In the genomic region with DNA sequence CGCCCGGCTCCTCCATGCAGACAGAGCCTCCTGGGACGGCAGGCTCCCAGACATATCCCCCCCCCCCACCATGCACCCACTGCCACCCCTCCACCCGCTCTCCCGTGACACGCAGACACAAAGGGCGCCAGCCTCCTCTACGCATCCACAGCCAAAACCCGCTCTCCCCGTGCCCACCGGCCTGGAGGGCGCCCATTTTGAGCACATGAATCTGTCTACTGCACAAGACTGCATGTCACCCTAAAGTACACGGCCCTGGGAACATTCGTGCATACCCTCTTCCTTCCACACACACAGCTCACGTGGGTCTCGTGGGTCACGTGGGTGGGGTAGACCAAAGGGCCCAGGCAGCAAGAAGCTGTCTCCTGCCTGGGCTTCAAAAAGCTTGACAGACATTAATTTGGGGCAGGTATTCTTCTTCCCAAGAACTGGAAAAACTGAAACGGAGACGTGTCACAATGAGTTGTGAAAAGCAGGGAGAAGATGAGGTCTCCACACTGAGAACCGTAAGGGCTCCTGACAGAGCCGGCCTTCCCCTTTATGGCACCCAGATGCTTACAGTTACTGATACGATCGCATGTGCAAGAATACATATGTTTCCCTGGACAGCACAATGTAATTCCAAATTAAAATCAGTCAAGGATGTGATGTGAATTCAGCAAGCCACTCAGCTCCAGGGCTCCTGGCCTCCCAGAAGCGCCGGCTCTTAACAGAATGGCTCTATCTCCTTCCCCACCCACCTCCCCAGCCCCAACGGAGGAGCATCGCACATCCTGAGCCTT, we compare ENCODE assay signal across 9 cellular contexts. TPM values are rescaled to one million over a fixed set of nuclear protein-coding genes. Genes with fewer than 3 reads are reported as not detected.
A peak's percentile ranks its signal among the peaks of the same experiment; 100 is the strongest.
DNase-seq lines count a peak whose midpoint lies in the region; ATAC-seq, FAIRE-seq and TF ChIP-seq lines count a peak whose summit lies in the region.
"Had no signal": no experiment of that assay in that cellular context is flagged by ENCODE, and none has a peak within 500 bp of the region (broad histone marks: within the 10 kb centered on the region; RNA-seq: fewer than 3 reads in every experiment).

No MANE protein-coding gene starts in this region.

- 56% methylated on average over 16 of the region's 27 CpGs for WGBS in K562 (ENCODE audit: insufficient coverage, low coverage, missing lambda C conversion rate)

- DNase-seq in HFFc6 (no peak), K562 (ENCODE audit: extremely low read depth in 1 of 4, low spot score in 3 of 4) (no peak), medulla oblongata (ENCODE audit: extremely low spot score) (peak; percentile 48), colonic mucosa (no peak), dermis blood vessel endothelial cell (no peak), NAMALWA (ENCODE audit: low spot score) (no peak), GM23338 (ENCODE audit: low spot score) (no peak)

- no peak for TF ChIP-seq POLR2A in K562 (conservative IDR thresholded peaks at IDR 0.05)

- CTCF ChIA-PET in K562 (lab: Yijun Ruan, JAX; ENCODE audit: low intra/inter-chr PET ratio), result interaction anchor here (4.5 kb wide), 1 partner anchor 270 kb away, joined by 45 read pairs; no protein-coding TSS in a partner anchor

- H3K4me1 ChIP-seq in K562 (replicated peaks in 1 of 2; ENCODE audit: control insufficient read depth in 2 of 2, insufficient read depth in 2 of 2, low read length in 2 of 2) (peaks cover 0 to 22% of the 10 kb centered on the region in 2 experiments; a peak in 3 of 5 replicates), subcutaneous abdominal adipose tissue (ENCODE audit: control insufficient read depth in 5 of 5, insufficient read depth in 5 of 5, low read length in 5 of 5) (peaks cover 8 to 52% (median 49%) of the 10 kb centered on the region in 5 donors), colonic mucosa (peaks cover 6% of the 10 kb centered on the region), GM23338 (ENCODE audit: insufficient read depth) (peaks cover 32% of the 10 kb centered on the region)

- intact Hi-C loops in K562 (cut with micrococcal nuclease), result loop anchor here (5.0 kb wide), 1 partner anchor 403 kb away; a partner anchor contains a TSS
- intact Hi-C loops in colonic mucosa (cut with DNase I), result loop anchor here (2.0 to 5.0 kb wide), 3 partner anchors 73 to 403 kb away; a partner anchor contains a TSS

- BruUV-seq in K562 (replicated peaks; lab: Mats Ljungman, UMichigan), result no TSS peak

- TF ChIP-seq RAD21 in K562 (CRISPR knock-in tag; conservative IDR thresholded peaks at IDR 0.05 in 1 of 2, IDR thresholded peaks at IDR 0.05 in 1 of 2), result no peak

- no peaks in the 10 kb centered on the region for H3K27me3 ChIP-seq in K562 (ENCODE audit: control insufficient read depth in 2 of 2, insufficient read depth in 2 of 2, low read length in 2 of 2)
- H3K27me3 ChIP-seq in subcutaneous abdominal adipose tissue (ENCODE audit: control insufficient read depth in 5 of 5, insufficient read depth in 4 of 5, low read length in 5 of 5), result no peaks in the 10 kb centered on the region
- H3K27me3 ChIP-seq in colonic mucosa, result no peaks in the 10 kb centered on the region
- peaks cover 36% of the 10 kb centered on the region for H3K27me3 ChIP-seq in GM23338 (ENCODE audit: insufficient read depth)

- no peak overlapping the region for H2AFZ ChIP-seq in K562 (ENCODE audit: low read depth, low read length)
- H2AFZ ChIP-seq in GM23338, result no peak overlapping the region

- H3K4me1 Mint-ChIP-seq in HFFc6 (ENCODE audit: low read depth) (peaks cover 58% of the 10 kb centered on the region), GM23338 (peaks cover 38% of the 10 kb centered on the region)

- no peak for TF ChIP-seq EP300 in K562 (IDR thresholded peaks at IDR 0.05; ENCODE audit: low read length)

- no peak for FAIRE-seq in K562 (lab: Jason Lieb, UNC)

- ATAC-seq in K562, result no peak
- ATAC-seq in GM23338, result no peak

- no peaks in the 10 kb centered on the region for H3K36me3 ChIP-seq in K562 (ENCODE audit: control insufficient read depth, insufficient read depth, low read length)
- H3K36me3 ChIP-seq in subcutaneous abdominal adipose tissue (ENCODE audit: control insufficient read depth in 5 of 5, insufficient read depth in 5 of 5, low read length in 5 of 5), result no peaks in the 10 kb centered on the region
- H3K36me3 ChIP-seq in colonic mucosa, result no peaks in the 10 kb centered on the region
- no peaks in the 10 kb centered on the region for H3K36me3 ChIP-seq in GM23338 (ENCODE audit: insufficient read depth)

- H3F3A ChIP-seq in GM23338 (replicated peaks; ENCODE audit: low read depth), result 0 out of 2 replicates have a peak, but pooled peaks cover 2% of the 10 kb centered on the region

- H3K4me3 Mint-ChIP-seq in HFFc6 (peak overlapping the region; percentile 87), GM23338 (no peak overlapping the region)

- H3K79me2 ChIP-seq in K562 (ENCODE audit: control insufficient read depth, insufficient read depth, low read length) (no peaks in the 10 kb centered on the region), GM23338 (replicated peaks; ENCODE audit: insufficient read depth) (no peaks in the 10 kb centered on the region)

- no peaks in the 10 kb centered on the region for H3K9me1 ChIP-seq in K562 (ENCODE audit: control insufficient read depth, insufficient read depth, low read length)

- H3K9me3 Mint-ChIP-seq in HFFc6, result no peaks in the 10 kb centered on the region
- no peaks in the 10 kb centered on the region; the same call in 2 of the 3 replicates for H3K9me3 Mint-ChIP-seq in GM23338
- H3K9me3 Mint-ChIP-seq: endodermal cell had no signal

- H3K27ac Mint-ChIP-seq in HFFc6 (no peak overlapping the region), GM23338 (no peak overlapping the region)
- H3K27ac Mint-ChIP-seq: endodermal cell had no signal

- H4K20me1 ChIP-seq in K562 (replicated peaks; ENCODE audit: control insufficient read depth, insufficient read depth, low read length) (no peaks in the 10 kb centered on the region), GM23338 (replicated peaks; ENCODE audit: insufficient read depth) (no peaks in the 10 kb centered on the region; the same call in 1 of the 2 replicates)

- H3K4me2 ChIP-seq in K562 (ENCODE audit: insufficient read depth, low read length), result no peak overlapping the region
- no peak overlapping the region for H3K4me2 ChIP-seq in GM23338

- H3K27me3 Mint-ChIP-seq in HFFc6 (ENCODE audit: insufficient read depth), result no peaks in the 10 kb centered on the region; the same call in 1 of the 2 replicates
- H3K27me3 Mint-ChIP-seq in GM23338 (ENCODE audit: insufficient read depth, low read depth, poor library complexity), result peaks cover 25% of the 10 kb centered on the region

- TF ChIP-seq CTCF in HFFc6 (IDR thresholded peaks at IDR 0.05), result no peak; the same call in 1 of the 2 replicates
- no peak for TF ChIP-seq CTCF in K562 (IDR thresholded peaks at IDR 0.05 in 2 of 3, conservative IDR thresholded peaks at IDR 0.05 in 1 of 3; ENCODE audit: insufficient read depth in 2 of 3, low read depth in 1 of 3, low read length in 3 of 3)
- no peak for TF ChIP-seq CTCF in colonic mucosa (IDR thresholded peaks at IDR 0.05)
- TF ChIP-seq CTCF in GM23338 (conservative IDR thresholded peaks at IDR 0.05; ENCODE audit: low read depth in 2 of 2), result no peak

- H3K27ac ChIP-seq in K562 (ENCODE audit: extremely low read depth, low read depth, low read length) (no peak overlapping the region), subcutaneous abdominal adipose tissue (ENCODE audit: low read depth, low read length) (peak overlapping the region; percentile 92), colonic mucosa (no peak overlapping the region), GM23338 (ENCODE audit: low read depth) (no peak overlapping the region)

- no peaks in the 10 kb centered on the region for H3K36me3 Mint-ChIP-seq in HFFc6 (ENCODE audit: low read depth)
- no peaks in the 10 kb centered on the region for H3K36me3 Mint-ChIP-seq in GM23338 (ENCODE audit: low read depth)

- H3K9me3 ChIP-seq in K562 (replicated peaks; ENCODE audit: control insufficient read depth, insufficient read depth, low read depth, low read length) (no peaks in the 10 kb centered on the region), subcutaneous abdominal adipose tissue (ENCODE audit: control insufficient read depth in 5 of 5, low read length in 5 of 5) (no peaks in the 10 kb centered on the region), colonic mucosa (no peaks in the 10 kb centered on the region)

- no peak overlapping the region for H3K4me3 ChIP-seq in K562
- peak overlapping the region; percentile 69 to 79 (median 74) for H3K4me3 ChIP-seq in subcutaneous abdominal adipose tissue (ENCODE audit: low read depth in 1 of 5, low read length in 5 of 5)
- H3K4me3 ChIP-seq in colonic mucosa, result no peak overlapping the region
- no peak overlapping the region for H3K4me3 ChIP-seq in GM23338

- in situ Hi-C loops in K562 (cut with MboI), result loop anchor here (5.0 to 10.0 kb wide), 4 partner anchors 73 to 405 kb away; a partner anchor contains a TSS

- no peaks in the 10 kb centered on the region for H3K9me2 ChIP-seq in GM23338 (ENCODE audit: insufficient read depth)

- H3K9ac ChIP-seq in K562 (ENCODE audit: insufficient read depth in 1 of 2, low read depth in 2 of 2, low read length in 2 of 2), result no peak overlapping the region
- H3K9ac ChIP-seq in subcutaneous abdominal adipose tissue (ENCODE audit: low read length in 5 of 5), result peak overlapping the region in 4 of 5 donors; percentile 6 to 91 (median 32)
- H3K9ac ChIP-seq in colonic mucosa (ENCODE audit: low read depth in 2 of 2, low read length in 2 of 2), result peak overlapping the region in 1 of 2 donors; percentile 27

- POLR2A ChIA-PET in K562 (lab: Yijun Ruan, JAX), result interaction anchor here (0.6 to 1.9 kb wide), 4 partner anchors 12 to 272 kb away, joined by 3 to 7 read pairs (median 4); no protein-coding TSS in a partner anchor

RNA-seq across cellular contexts. Expression of a gene that starts 2.0 kb away (rescaled TPM):
- total RNA-seq in HFFc6 (2021; fragmentation: NEBNext Ultra II Directional; extraction: Animal tissue kit (Norgen Biotek cat#: 25700)), result 1 to 10 TPM; 4.4 to 9.3 (median 5.0) TPM
- total RNA-seq in K562 (2011; cell fraction: chromatin; rRNA removed; ENCODE audit: low replicate concordance), result 4.2 and 6.7 TPM in 2 replicates
- total RNA-seq in K562 (2011; cell fraction: nucleolus; rRNA removed), result 3.2 and 4.5 TPM in 2 replicates
- total RNA-seq in K562 (2011; cell fraction: nucleoplasm; rRNA removed), result 4.0 and 4.4 TPM in 2 replicates
- total RNA-seq in K562 (2014; rRNA removed) (0.41 and 0.68 TPM in 2 replicates), K562 (2014; rRNA removed; fragmentation: Illumina TruSeq; extraction: Trizol) (0.54 and 0.69 TPM in 2 replicates), K562 (2015; rRNA removed; fragmentation: Illumina TruSeq; extraction: Trizol) (1.2 and 1.3 TPM in 2 replicates), K562 (2021) (1.9 and 2.3 TPM in 2 replicates), colonic mucosa (1 to 10 TPM; 3.9 to 6.5 TPM), dermis blood vessel endothelial cell (2.6 and 4.1 TPM in 2 replicates)
- polyA plus RNA-seq in K562 (2011; rRNA removed) (1.6 and 2.5 TPM in 2 replicates), K562 (2014; fragmentation: Illumina TruSeq; extraction: Trizol) (1.0 and 1.4 TPM in 2 replicates), K562 (2014; fragmentation: Nextera tagmentation; extraction: Ambion mirVana) (under 1 TPM; 0.39 to 0.43 TPM), K562 (2014; rRNA removed) (2.0 TPM in 2 replicates), GM23338 (2016; fragmentation: Nextera tagmentation; extraction: Ambion mirVana) (0.50 and 0.87 TPM in 2 replicates)
- 1.0 and 1.7 TPM in 2 replicates for polyA plus RNA-seq in K562 (2011; cell fraction: cytosol; rRNA removed)
- 5.1 and 6.1 TPM in 2 replicates for polyA plus RNA-seq in K562 (2011; cell fraction: nucleus; rRNA removed)
- 0.60 and 0.83 TPM in 2 replicates for polyA plus RNA-seq in K562 (2012)
- polyA minus RNA-seq in K562 (2011; rRNA and poly(A)+ RNA removed), result 1.9 and 2.0 TPM in 2 replicates
- 0.29 and 1.8 TPM in 2 replicates for polyA minus RNA-seq in K562 (2011; cell fraction: cytosol; rRNA and poly(A)+ RNA removed)
- 1.8 and 3.3 TPM in 2 replicates for polyA minus RNA-seq in K562 (2011; cell fraction: nucleus; rRNA and poly(A)+ RNA removed)
- 0.17 and 0.35 TPM in 2 replicates for total RNA-seq in GM23338 (2014; rRNA removed; shearing (Covaris generic))

RNA-seq across cellular contexts. Expression of a gene that starts 5.7 kb away (rescaled TPM):
- 10 to 100 TPM; 27.1 to 33.4 (median 29.3) TPM for total RNA-seq in HFFc6 (2021; fragmentation: NEBNext Ultra II Directional; extraction: Animal tissue kit (Norgen Biotek cat#: 25700))
- total RNA-seq in K562 (2011; cell fraction: chromatin; rRNA removed; ENCODE audit: low replicate concordance), result 10.3 and 12.6 TPM in 2 replicates
- 8.6 and 9.0 TPM in 2 replicates for total RNA-seq in K562 (2011; cell fraction: nucleolus; rRNA removed)
- total RNA-seq in K562 (2011; cell fraction: nucleoplasm; rRNA removed), result 6.9 and 17.3 TPM in 2 replicates
- total RNA-seq in K562 (2014; rRNA removed) (4.9 and 7.1 TPM in 2 replicates), K562 (2014; rRNA removed; fragmentation: Illumina TruSeq; extraction: Trizol) (5.9 and 7.1 TPM in 2 replicates), K562 (2015; rRNA removed; fragmentation: Illumina TruSeq; extraction: Trizol) (6.0 and 6.4 TPM in 2 replicates), K562 (2021) (6.8 and 6.9 TPM in 2 replicates), colonic mucosa (10 to 100 TPM; 26.5 to 26.6 TPM), dermis blood vessel endothelial cell (18.6 and 28.4 TPM in 2 replicates)
- polyA plus RNA-seq in K562 (2011; rRNA removed) (9.7 and 12.5 TPM in 2 replicates), K562 (2014; fragmentation: Illumina TruSeq; extraction: Trizol) (5.4 and 8.0 TPM in 2 replicates), K562 (2014; fragmentation: Nextera tagmentation; extraction: Ambion mirVana) (10 to 100 TPM; 10.2 to 12.8 TPM), K562 (2014; rRNA removed) (12.4 and 14.3 TPM in 2 replicates), GM23338 (2016; fragmentation: Nextera tagmentation; extraction: Ambion mirVana) (43.1 and 49.9 TPM in 2 replicates)
- 5.2 and 10.4 TPM in 2 replicates for polyA plus RNA-seq in K562 (2011; cell fraction: cytosol; rRNA removed)
- polyA plus RNA-seq in K562 (2011; cell fraction: nucleus; rRNA removed), result 14.6 and 17.5 TPM in 2 replicates
- 8.4 and 16.1 TPM in 2 replicates for polyA plus RNA-seq in K562 (2012)
- 3.5 and 3.7 TPM in 2 replicates for polyA minus RNA-seq in K562 (2011; rRNA and poly(A)+ RNA removed)
- 2.0 and 4.1 TPM in 2 replicates for polyA minus RNA-seq in K562 (2011; cell fraction: cytosol; rRNA and poly(A)+ RNA removed)
- 5.5 and 9.9 TPM in 2 replicates for polyA minus RNA-seq in K562 (2011; cell fraction: nucleus; rRNA and poly(A)+ RNA removed)
- total RNA-seq in GM23338 (2014; rRNA removed; shearing (Covaris generic)), result 17.5 and 21.5 TPM in 2 replicates

Comparison
In these comparisons a context has a peak if more than half of its experiments do, and no peak if none do; other contexts are left out.
1. H3K4me3 ChIP-seq: peak in subcutaneous abdominal adipose tissue (5 of 5); none in K562 (single experiment), colonic mucosa (single experiment) and GM23338 (single experiment).
2. H3K9ac ChIP-seq: peak in subcutaneous abdominal adipose tissue (4 of 5); none in K562 (0 of 2).